Comparison of ENCODE assay signal across 9 cellular contexts in genomic region chr1:152035406-152036315, GRCh38. TPM values are rescaled to one million over a fixed set of nuclear protein-coding genes. Genes with fewer than 3 reads are reported as not detected.
DNase-seq lines count a peak whose midpoint lies in the region; ATAC-seq and TF ChIP-seq lines count a peak whose summit lies in the region.
"Had no signal": no experiment of that assay in that cellular context is flagged by ENCODE, and none has a peak within 500 bp of the region (broad histone marks: within the 10 kb centered on the region; RNA-seq: fewer than 3 reads in every experiment).

No MANE protein-coding gene starts in this region.

- TF ChIP-seq CTCF in DOHH2 (IDR thresholded peaks at IDR 0.05; ENCODE audit: low read depth, low read length, poor library complexity, severe bottlenecking): no peak
- TF ChIP-seq CTCF in MM.1S (IDR thresholded peaks at IDR 0.05; ENCODE audit: low read length): no peak; the same call in none of the 2 replicates
- TF ChIP-seq CTCF in smooth muscle cell (IDR thresholded peaks at IDR 0.05; ENCODE audit: borderline replicate concordance, insufficient read depth, poor library complexity, severe bottlenecking): no peak

- H3K4me2 ChIP-seq in DOHH2 (ENCODE audit: low read length): peak overlapping the region; percentile 88
- peak overlapping the region; percentile 80 for H3K4me2 ChIP-seq in MM.1S (ENCODE audit: low read depth, low read length)
- H3K4me2 ChIP-seq in smooth muscle cell: peak overlapping the region; percentile 89

- H3K9me2 ChIP-seq in DOHH2 (replicated peaks; ENCODE audit: control insufficient read depth, low read length): no peaks in the 10 kb centered on the region
- H3K9me2 ChIP-seq in MM.1S (replicated peaks; ENCODE audit: insufficient read depth, low read length): no peaks in the 10 kb centered on the region

- H3K4me1 ChIP-seq in DOHH2 (ENCODE audit: control insufficient read depth, low read length) (peaks cover 56% of the 10 kb centered on the region), MM.1S (ENCODE audit: low read length) (peaks cover 55% of the 10 kb centered on the region), iPS DF 6.9 (ENCODE audit: control insufficient read depth, insufficient read depth, low read length) (peaks cover 2% of the 10 kb centered on the region; the same call in 1 of the 2 replicates), smooth muscle cell (ENCODE audit: low read depth) (peaks cover 8% of the 10 kb centered on the region)

- H3K27me3 Mint-ChIP-seq in activated naive CD8-positive, alpha-beta T cell: no peaks in the 10 kb centered on the region

- WGBS in iPS DF 6.9 (ENCODE audit: insufficient coverage, insufficient read length): 100% methylated on average over 1 of the region's 18 CpGs
- 2% methylated on average over 18 of the region's 18 CpGs for WGBS in smooth muscle cell (ENCODE audit: low lambda C conversion rate)

- H3K36me3 Mint-ChIP-seq in activated naive CD8-positive, alpha-beta T cell: peaks cover 9% of the 10 kb centered on the region

- H3K36me3 ChIP-seq in DOHH2 (ENCODE audit: control insufficient read depth, low read length): peaks cover 19% of the 10 kb centered on the region
- H3K36me3 ChIP-seq in MM.1S (replicated peaks; ENCODE audit: insufficient read depth, low read length): peaks cover 29% of the 10 kb centered on the region
- no peaks in the 10 kb centered on the region for H3K36me3 ChIP-seq in iPS DF 6.9 (ENCODE audit: control insufficient read depth, insufficient read depth, low read length)
- H3K36me3 ChIP-seq in smooth muscle cell (ENCODE audit: low read depth): peaks cover 19% of the 10 kb centered on the region

- no peaks in the 10 kb centered on the region for H3K9me3 Mint-ChIP-seq in activated naive CD8-positive, alpha-beta T cell (ENCODE audit: low read depth)

- H3K27ac Mint-ChIP-seq in activated naive CD8-positive, alpha-beta T cell: peak overlapping the region; percentile 94

- ATAC-seq in GM21381 (IDR thresholded peaks at IDR 0.05; ENCODE audit: unreplicated experiment) (no peak), HG03460 (IDR thresholded peaks at IDR 0.05; ENCODE audit: unreplicated experiment) (no peak)

- H4K20me1 ChIP-seq in DOHH2 (ENCODE audit: control insufficient read depth, insufficient read depth, low read depth, low read length): no peaks in the 10 kb centered on the region
- peaks cover 13% of the 10 kb centered on the region; the same call in 1 of the 2 replicates for H4K20me1 ChIP-seq in MM.1S (ENCODE audit: insufficient read depth, low read length)
- peaks cover 35% of the 10 kb centered on the region for H4K20me1 ChIP-seq in smooth muscle cell (ENCODE audit: low read depth)

- DNase-seq in MM.1S (peak; percentile 48), iPS DF 6.9 (ENCODE audit: low read depth, low spot score) (no peak), smooth muscle cell (lab: John Stamatoyannopoulos, UW; ENCODE audit: unreplicated experiment) (no peak), globus pallidus (ENCODE audit: low spot score) (no peak)

- H3K79me2 ChIP-seq in DOHH2 (ENCODE audit: control insufficient read depth, low read length): peaks cover 12% of the 10 kb centered on the region
- H3K79me2 ChIP-seq in MM.1S (ENCODE audit: low read length): peaks cover 48% of the 10 kb centered on the region
- peaks cover 42% of the 10 kb centered on the region for H3K79me2 ChIP-seq in smooth muscle cell (ENCODE audit: low read depth)

- peak overlapping the region; percentile 99 for H3K4me3 Mint-ChIP-seq in activated naive CD8-positive, alpha-beta T cell

- H3K27ac ChIP-seq in DOHH2 (ENCODE audit: low read depth, low read length) (peak overlapping the region; percentile 81), MM.1S (ENCODE audit: low read length) (peak overlapping the region; percentile 86), iPS DF 6.9 (ENCODE audit: low read length) (peak overlapping the region; percentile 89), smooth muscle cell (ENCODE audit: low read depth) (peak overlapping the region; percentile 97)

- H3K9ac ChIP-seq in MM.1S (ENCODE audit: low read length) (peak overlapping the region; percentile 87), smooth muscle cell (ENCODE audit: low read depth) (peak overlapping the region; percentile 96)

- H3K4me1 Mint-ChIP-seq in activated naive CD8-positive, alpha-beta T cell (ENCODE audit: low read depth): peaks cover 42% of the 10 kb centered on the region

- no peaks in the 10 kb centered on the region for H3K9me3 ChIP-seq in DOHH2 (ENCODE audit: control insufficient read depth, insufficient read depth, low read length)
- H3K9me3 ChIP-seq in MM.1S (replicated peaks; ENCODE audit: insufficient read depth, low read length): no peaks in the 10 kb centered on the region
- no peaks in the 10 kb centered on the region for H3K9me3 ChIP-seq in iPS DF 6.9 (ENCODE audit: control insufficient read depth, insufficient read depth, low read length)
- no peaks in the 10 kb centered on the region for H3K9me3 ChIP-seq in smooth muscle cell (replicated peaks; ENCODE audit: low read depth)

- H3K27me3 ChIP-seq in DOHH2 (ENCODE audit: control insufficient read depth, low read length): peaks cover 6% of the 10 kb centered on the region; the same call in 1 of the 2 replicates
- no peaks in the 10 kb centered on the region for H3K27me3 ChIP-seq in MM.1S (replicated peaks; ENCODE audit: insufficient read depth, low read length)
- no peaks in the 10 kb centered on the region for H3K27me3 ChIP-seq in iPS DF 6.9 (ENCODE audit: control insufficient read depth, insufficient read depth, low read length)
- no peaks in the 10 kb centered on the region for H3K27me3 ChIP-seq in smooth muscle cell (ENCODE audit: low read depth)

- peaks cover 26% of the 10 kb centered on the region for H3F3A ChIP-seq in DOHH2 (ENCODE audit: control insufficient read depth, insufficient read depth)
- peaks cover 89% of the 10 kb centered on the region for H3F3A ChIP-seq in MM.1S (ENCODE audit: insufficient read depth, low read length)
- peaks cover 43% of the 10 kb centered on the region for H3F3A ChIP-seq in smooth muscle cell (ENCODE audit: low read depth)

- H2AFZ ChIP-seq in MM.1S (ENCODE audit: low read length) (no peak overlapping the region; the same call in 1 of the 2 replicates), smooth muscle cell (ENCODE audit: low read depth) (no peak overlapping the region)

- H3K4me3 ChIP-seq in DOHH2 (ENCODE audit: low read length) (peak overlapping the region; percentile 74), MM.1S (ENCODE audit: low read length) (peak overlapping the region; percentile 78), iPS DF 6.9 (ENCODE audit: low read length) (peak overlapping the region; percentile 40; the same call in 1 of the 2 replicates), smooth muscle cell (peak overlapping the region; percentile 71)

RNA-seq across cellular contexts. Expression of gene S100A11, which starts 1.1 kb away (rescaled TPM):
- 990 and 1,481 TPM in 2 replicates for total RNA-seq in smooth muscle cell
- 2,824 and 4,054 TPM in 2 replicates for polyA plus RNA-seq in smooth muscle cell

RNA-seq across cellular contexts. Expression of gene S100A10, which starts 42.0 kb away (rescaled TPM):
- 339 and 477 TPM in 2 replicates for total RNA-seq in smooth muscle cell
- 1,351 and 2,073 TPM in 2 replicates for polyA plus RNA-seq in smooth muscle cell

RNA-seq across cellular contexts. Expression of gene TCHHL1, which starts 53.2 kb away (rescaled TPM):
- total RNA-seq in smooth muscle cell: not detected in 2 replicates
- not detected in 2 replicates for polyA plus RNA-seq in smooth muscle cell
- total RNA-seq: T-helper 2 cell treated with Interferon-gamma antibody and Interleukin-4, amounts not matched to agents 100 ng/mL and 5 ng/mL, for 36 hours had no signal
